ENCODE assay signal across 1 cellular context in the genomic region with DNA sequence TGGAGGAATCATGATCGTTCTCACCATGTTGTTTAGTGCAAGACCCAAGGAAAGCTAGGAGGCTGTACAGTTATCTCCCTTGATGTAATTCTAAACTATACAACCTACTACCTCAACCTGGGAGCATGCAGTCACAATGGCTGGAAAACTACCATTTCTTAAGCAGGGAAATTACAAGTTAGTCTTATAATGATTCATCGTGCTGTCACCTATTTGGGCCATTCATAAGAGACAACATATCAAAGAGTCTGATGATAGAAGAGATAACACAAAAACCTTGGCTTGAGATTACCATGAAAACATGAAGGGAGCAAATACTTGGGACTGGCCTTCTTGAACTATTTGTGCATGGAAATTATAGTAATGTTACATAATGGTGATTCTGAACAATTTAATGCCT.
TF ChIP-seq lines count a peak whose summit lies in the region.

No MANE protein-coding gene starts in this region.

TF ChIP-seq in SK-N-SH, 30 proteins besides CTCF, POLR2A, EP300 and RAD21 (continued from another document):
- TF ChIP-seq FOXJ3 (CRISPR knock-in tag; IDR thresholded peaks at IDR 0.05) (no peak), NFIC (IDR thresholded peaks at IDR 0.05; ENCODE audit: borderline replicate concordance) (peak; percentile 60)
- TF ChIP-seq, protein P1, sequence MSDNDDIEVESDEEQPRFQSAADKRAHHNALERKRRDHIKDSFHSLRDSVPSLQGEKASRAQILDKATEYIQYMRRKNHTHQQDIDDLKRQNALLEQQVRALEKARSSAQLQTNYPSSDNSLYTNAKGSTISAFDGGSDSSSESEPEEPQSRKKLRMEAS (IDR thresholded peaks at IDR 0.05; ENCODE audit: low read depth): peak; percentile 30; the same call in 1 of the 2 replicates
TF ChIP-seq in SK-N-SH: peak in this region for 7.
